ENCODE assay signal across 14 cellular contexts in genomic region chr5:111551569-111552275, GRCh38. TPM values are rescaled to one million over a fixed set of nuclear protein-coding genes. Genes with fewer than 3 reads are reported as not detected.
DNase-seq lines count a peak whose midpoint lies in the region; ATAC-seq and TF ChIP-seq lines count a peak whose summit lies in the region.
"Had no signal": no experiment of that assay in that cellular context is flagged by ENCODE, and none has a peak within 500 bp of the region (broad histone marks: within the 10 kb centered on the region; RNA-seq: fewer than 3 reads in every experiment).

No MANE protein-coding gene starts in this region.

- peaks cover 34% of the 10 kb centered on the region for H3K4me1 Mint-ChIP-seq in activated naive CD4-positive, alpha-beta T cell treated with anti-CD3 and anti-CD28 coated beads, Interleukin-2, amount 50 U/mL, for 24 hours

- peak overlapping the region; percentile 71 for H3K27ac Mint-ChIP-seq in activated naive CD4-positive, alpha-beta T cell treated with anti-CD3 and anti-CD28 coated beads, Interleukin-2, amount 50 U/mL, for 24 hours

- H3K27me3 ChIP-seq in foreskin keratinocyte: no peaks in the 10 kb centered on the region

- no peaks in the 10 kb centered on the region for H3K27me3 Mint-ChIP-seq in activated naive CD4-positive, alpha-beta T cell treated with anti-CD3 and anti-CD28 coated beads, Interleukin-2, amount 50 U/mL, for 24 hours

- no peak for TF ChIP-seq CTCF in foreskin keratinocyte (conservative IDR thresholded peaks at IDR 0.05)

- peak overlapping the region; percentile 32 for H3K4me3 Mint-ChIP-seq in activated naive CD4-positive, alpha-beta T cell treated with anti-CD3 and anti-CD28 coated beads, Interleukin-2, amount 50 U/mL, for 24 hours
- H3K4me3 Mint-ChIP-seq: naive thymus-derived CD8-positive, alpha-beta T cell had no signal

- peaks cover 1% of the 10 kb centered on the region for H3K36me3 Mint-ChIP-seq in activated naive CD4-positive, alpha-beta T cell treated with anti-CD3 and anti-CD28 coated beads, Interleukin-2, amount 50 U/mL, for 24 hours
- H3K36me3 Mint-ChIP-seq: naive thymus-derived CD8-positive, alpha-beta T cell had no signal

- ATAC-seq in foreskin keratinocyte (no peak), HG02938 (IDR thresholded peaks at IDR 0.05; ENCODE audit: unreplicated experiment) (no peak)

- H3K27ac ChIP-seq in foreskin keratinocyte: no peak overlapping the region

- peaks cover 10% of the 10 kb centered on the region for H3K4me1 ChIP-seq in foreskin keratinocyte

- no peak for DNase-seq in activated naive CD4-positive, alpha-beta T cell treated with Interleukin-2 at 50 U/mL for 16 hours
- DNase-seq in RPMI7951 (ENCODE audit: low read depth) (peak; percentile 51), foreskin keratinocyte (peak; percentile 17 to 34), renal cortical epithelial cell (ENCODE audit: low read depth) (peak; percentile 40), NCI-H510A (lab: John Stamatoyannopoulos, UW) (no peak), COLO829 (ENCODE audit: low spot score) (no peak)
- DNase-seq: activated naive CD4-positive, alpha-beta T cell; effector memory CD4-positive, alpha-beta T cell; GF-D8; hippocampal formation; naive thymus-derived CD8-positive, alpha-beta T cell; NCI-H1694 treated with DMSO at 0.1 percent for 48 hours had no signal

- H3K9me3 Mint-ChIP-seq in activated naive CD4-positive, alpha-beta T cell treated with anti-CD3 and anti-CD28 coated beads, Interleukin-2, amount 50 U/mL, for 24 hours: no peaks in the 10 kb centered on the region
- H3K9me3 Mint-ChIP-seq: naive thymus-derived CD8-positive, alpha-beta T cell had no signal

RNA-seq across cellular contexts. Expression of gene STARD4, which starts 39.4 kb away (rescaled TPM):
- total RNA-seq in RPMI7951 (2014; rRNA removed; shearing (Covaris generic)): 57.8 and 71.3 TPM in 2 replicates
- total RNA-seq in foreskin keratinocyte: 84.2 and 88.1 TPM in 2 replicates
- polyA plus RNA-seq in foreskin keratinocyte: 20.9 and 24.5 TPM in 2 replicates
- total RNA-seq in renal cortical epithelial cell: 29.5 and 120 TPM in 2 replicates

Comparison
In these comparisons a context has a peak if more than half of its experiments do, and no peak if none do; other contexts are left out.
1. DNase-seq: peak in RPMI7951 (single experiment), foreskin keratinocyte (2 of 2) and renal cortical epithelial cell (single experiment); none in activated naive CD4-positive, alpha-beta T cell treated with Interleukin-2 at 50 U/mL for 16 hours (single experiment), NCI-H510A (single experiment) and COLO829 (single experiment).